Comparison of ENCODE assay signal across 14 cellular contexts in genomic region chr16:54027126-54027922, GRCh38.
DNase-seq lines count a peak whose midpoint lies in the region; ATAC-seq and TF ChIP-seq lines count a peak whose summit lies in the region.
"Had no signal": no experiment of that assay in that cellular context is flagged by ENCODE, and none has a peak within 500 bp of the region (broad histone marks: within the 10 kb centered on the region; RNA-seq: fewer than 3 reads in every experiment).

No MANE protein-coding gene starts in this region.

- CTCF ChIA-PET in AG04450 (lab: Charles Lee) = interaction anchor here (0.7 to 1.3 kb wide), 2 partner anchors 31 to 478 kb away, joined by 3 read pairs; no protein-coding TSS in a partner anchor

- no peak for ATAC-seq in GM21381 (IDR thresholded peaks at IDR 0.05; ENCODE audit: unreplicated experiment)
- ATAC-seq: GM12878 had no signal

- DNase-seq in AG04450 (ENCODE audit: low read depth, low spot score) (peak; percentile 26), HPDE6-E6E7 (ENCODE audit: extremely low spot score) (peak; percentile 33), amniotic stem cell (lab: John Stamatoyannopoulos, UW) (peak; percentile 40), hepatic stellate cell (ENCODE audit: low spot score) (peak; percentile 45), ascending aorta (ENCODE audit: low spot score in 2 of 2) (no peak), SK-N-DZ (ENCODE audit: low spot score) (no peak)
- DNase-seq in stimulated activated CD8-positive, alpha-beta memory T cell treated with anti-CD3 and anti-CD28 coated beads, Interleukin-4, amount 100 ng/mL, for 48 hours = no peak
- DNase-seq: activated naive CD4-positive, alpha-beta T cell treated with Interleukin-2 at 50 U/mL for 16 hours; BE2C; NCI-H1930; posterior cingulate gyrus had no signal

- no peaks in the 10 kb centered on the region for H3K27me3 ChIP-seq in AG04450 (ENCODE audit: control insufficient read depth, insufficient read depth, low read length)
- no peaks in the 10 kb centered on the region for H3K27me3 ChIP-seq in ascending aorta
- H3K27me3 ChIP-seq: BE2C had no signal

- POLR2A ChIA-PET in AG04450 (lab: Yijun Ruan, JAX) = interaction anchor here (1.4 kb wide), 1 partner anchor 78 kb away, joined by 3 read pairs; no protein-coding TSS in a partner anchor

- intact Hi-C loops in ascending aorta (cut with DNase I) = no loop called here

- TF ChIP-seq CTCF in AG04450 (IDR thresholded peaks at IDR 0.05; ENCODE audit: low read depth, low read length) (no peak), ascending aorta (IDR thresholded peaks at IDR 0.05) (no peak)

- no peaks in the 10 kb centered on the region for H3K4me1 ChIP-seq in ascending aorta

- no peaks in the 10 kb centered on the region for H3K36me3 ChIP-seq in ascending aorta
- H3K36me3 ChIP-seq: BE2C had no signal

- H3K9me3 ChIP-seq in AG04450 (ENCODE audit: control insufficient read depth, insufficient read depth, low read length) (peaks cover 4% of the 10 kb centered on the region; the same call in 1 of the 2 replicates), ascending aorta (peaks cover 0 to 20% of the 10 kb centered on the region in 2 donors)
- H3K9me3 ChIP-seq: BE2C had no signal

- peak overlapping the region; percentile 52 for H3K27ac ChIP-seq in AG04450 (ENCODE audit: low read depth, low read length)
- H3K27ac ChIP-seq in ascending aorta = no peak overlapping the region
- H3K27ac ChIP-seq: KMS-11 had no signal

- H3K4me3 ChIP-seq in AG04450 (ENCODE audit: low read depth, low read length) = no peak overlapping the region
- no peak overlapping the region for H3K4me3 ChIP-seq in ascending aorta
- H3K4me3 ChIP-seq: GM12878 had no signal

Comparison
In these comparisons a context has a peak if more than half of its experiments do, and no peak if none do; other contexts are left out.
1. DNase-seq: peak in AG04450 (single experiment), HPDE6-E6E7 (single experiment), amniotic stem cell (single experiment) and hepatic stellate cell (single experiment); none in ascending aorta (0 of 2), stimulated activated CD8-positive, alpha-beta memory T cell treated with anti-CD3 and anti-CD28 coated beads, Interleukin-4, amount 100 ng/mL, for 48 hours (single experiment) and SK-N-DZ (single experiment).